In the genomic region with DNA sequence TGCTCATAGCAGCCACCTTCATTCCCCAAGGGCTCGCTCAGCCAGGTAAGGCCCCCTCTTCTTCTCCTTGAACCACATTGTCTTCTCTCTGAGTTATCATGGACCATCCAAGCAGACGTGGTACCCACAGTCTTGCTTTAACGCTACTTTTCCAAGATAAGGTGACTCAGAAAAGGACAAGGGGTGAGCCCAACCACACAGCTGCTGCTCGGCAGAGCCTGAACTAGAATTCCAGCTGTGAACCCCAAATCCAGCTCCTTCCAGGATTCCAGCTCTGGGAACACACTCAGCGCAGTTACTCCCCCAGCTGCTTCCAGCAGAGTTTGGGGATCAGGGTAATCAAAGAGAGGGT, we compare ENCODE assay signal across 11 cellular contexts. TPM values are rescaled to one million over a fixed set of nuclear protein-coding genes. Genes with fewer than 3 reads are reported as not detected.
DNase-seq lines count a peak whose midpoint lies in the region; ATAC-seq and TF ChIP-seq lines count a peak whose summit lies in the region.
"Had no signal": no experiment of that assay in that cellular context is flagged by ENCODE, and none has a peak within 500 bp of the region (broad histone marks: within the 10 kb centered on the region; RNA-seq: fewer than 3 reads in every experiment).

No MANE protein-coding gene starts in this region.

- TF ChIP-seq CTCF in MM.1S (IDR thresholded peaks at IDR 0.05; ENCODE audit: low read length) (no peak), BE2C (IDR thresholded peaks at IDR 0.05; ENCODE audit: low read depth, low read length) (no peak)

- POLR2A ChIA-PET in T-cell (lab: Charles Lee), result no interaction called here

- no peak overlapping the region for H3K27ac ChIP-seq in MM.1S (ENCODE audit: low read length)
- H3K27ac ChIP-seq in mesodermal cell (ENCODE audit: low read depth, low read length, severe bottlenecking), result peak overlapping the region; percentile 90
- peak overlapping the region; percentile 15 for H3K27ac ChIP-seq in thymus (ENCODE audit: low read depth)

- peak overlapping the region; percentile 39 for H3K4me3 ChIP-seq in MM.1S (ENCODE audit: low read length)
- peak overlapping the region; percentile 33 for H3K4me3 ChIP-seq in mesodermal cell (ENCODE audit: extremely low read depth, insufficient read depth, low read length, poor library complexity, severe bottlenecking)
- no peak overlapping the region for H3K4me3 ChIP-seq in thymus (ENCODE audit: low read length)
- H3K4me3 ChIP-seq in BE2C (ENCODE audit: low read depth, low read length), result no peak overlapping the region

- no peak for ATAC-seq in T-cell (replicated peaks in 1 of 4)

- H3K4me1 ChIP-seq in MM.1S (ENCODE audit: low read length) (peaks cover 19% of the 10 kb centered on the region), mesodermal cell (ENCODE audit: control insufficient read depth, insufficient read depth, low read length, poor library complexity, severe bottlenecking) (peaks cover 59% of the 10 kb centered on the region), thymus (ENCODE audit: control insufficient read depth, insufficient read depth, low read length) (no peaks in the 10 kb centered on the region), BE2C (no peaks in the 10 kb centered on the region)

- peak overlapping the region; percentile 71 for H2AFZ ChIP-seq in MM.1S (ENCODE audit: low read length)

- H3K27me3 ChIP-seq in MM.1S (replicated peaks; ENCODE audit: insufficient read depth, low read length), result no peaks in the 10 kb centered on the region
- H3K27me3 ChIP-seq in thymus (ENCODE audit: control insufficient read depth, insufficient read depth), result no peaks in the 10 kb centered on the region
- H3K27me3 ChIP-seq in BE2C, result peaks cover 21% of the 10 kb centered on the region

- 45 to 56% methylated on average over 1 to 2 of the region's 5 CpGs for WGBS in mesodermal cell (ENCODE audit: insufficient coverage in 2 of 2), 2 experiments
- WGBS in thymus, result 59% methylated on average over 5 of the region's 5 CpGs

- H4K20me1 ChIP-seq in MM.1S (ENCODE audit: insufficient read depth, low read length), result no peaks in the 10 kb centered on the region

- no peak overlapping the region for H3K9ac ChIP-seq in MM.1S (ENCODE audit: low read length)

- no peaks in the 10 kb centered on the region for H3F3A ChIP-seq in MM.1S (ENCODE audit: insufficient read depth, low read length)

- no peaks in the 10 kb centered on the region for H3K9me3 ChIP-seq in MM.1S (replicated peaks; ENCODE audit: insufficient read depth, low read length)
- no peaks in the 10 kb centered on the region for H3K9me3 ChIP-seq in mesodermal cell (ENCODE audit: control insufficient read depth, low read length)
- H3K9me3 ChIP-seq in thymus (ENCODE audit: control insufficient read depth), result no peaks in the 10 kb centered on the region
- no peaks in the 10 kb centered on the region for H3K9me3 ChIP-seq in BE2C

- H3K27me3 Mint-ChIP-seq in dendritic cell treated with granulocyte-macrophage colony-stimulating factor and Interleukin-4, amounts not matched to agents 40 ng/mL and 50 ng/mL, for 4 days, result peaks cover 57% of the 10 kb centered on the region
- H3K27me3 Mint-ChIP-seq in T-cell, result peaks cover 26 to 39% of the 10 kb centered on the region in 2 donors

- no peaks in the 10 kb centered on the region for H3K9me3 Mint-ChIP-seq in dendritic cell treated with granulocyte-macrophage colony-stimulating factor and Interleukin-4, amounts not matched to agents 40 ng/mL and 50 ng/mL, for 4 days
- H3K9me3 Mint-ChIP-seq in T-cell, result no peaks in the 10 kb centered on the region
- H3K9me3 Mint-ChIP-seq: activated naive CD8-positive, alpha-beta T cell treated with anti-CD3 and anti-CD28 coated beads for 36 hours; T-helper 2 cell treated with Interferon-gamma antibody and Interleukin-4, amounts not matched to agents 5 μg/mL and 100 μg/mL, for 36 hours had no signal

- CTCF ChIA-PET in T-cell (lab: Charles Lee), result no interaction called here

- H3K4me1 Mint-ChIP-seq in dendritic cell treated with granulocyte-macrophage colony-stimulating factor and Interleukin-4, amounts not matched to agents 40 ng/mL and 50 ng/mL, for 4 days (ENCODE audit: low read depth), result peaks cover 78% of the 10 kb centered on the region
- peaks cover 0 to 6% (median 3%) of the 10 kb centered on the region in 3 donors for H3K4me1 Mint-ChIP-seq in T-cell

- no peak for DNase-seq in MM.1S
- DNase-seq in BE2C, result no peak
- no peak for DNase-seq in posterior vena cava (ENCODE audit: low spot score)
- DNase-seq in NCI-H1417 treated with DMSO at 0.1 percent for 48 hours (lab: John Stamatoyannopoulos, UW), result no peak
- DNase-seq in T-cell, result no peak
- DNase-seq: activated naive CD8-positive, alpha-beta T cell treated with anti-CD3 and anti-CD28 coated beads for 36 hours; GF-D8 had no signal

- H3K36me3 ChIP-seq in MM.1S (replicated peaks; ENCODE audit: insufficient read depth, low read length) (no peaks in the 10 kb centered on the region), mesodermal cell (ENCODE audit: control insufficient read depth, insufficient read depth, low read length) (no peaks in the 10 kb centered on the region), thymus (ENCODE audit: control insufficient read depth, insufficient read depth) (no peaks in the 10 kb centered on the region), BE2C (no peaks in the 10 kb centered on the region)

- peak overlapping the region; percentile 85 for H3K27ac Mint-ChIP-seq in dendritic cell treated with granulocyte-macrophage colony-stimulating factor and Interleukin-4, amounts not matched to agents 40 ng/mL and 50 ng/mL, for 4 days
- H3K27ac Mint-ChIP-seq in T-cell, result no peak overlapping the region
- H3K27ac Mint-ChIP-seq: activated naive CD8-positive, alpha-beta T cell treated with anti-CD3 and anti-CD28 coated beads for 36 hours; T-helper 2 cell treated with Interferon-gamma antibody and Interleukin-4, amounts not matched to agents 5 μg/mL and 100 μg/mL, for 36 hours had no signal

- peak overlapping the region; percentile 75 for H3K4me3 Mint-ChIP-seq in dendritic cell treated with granulocyte-macrophage colony-stimulating factor and Interleukin-4, amounts not matched to agents 40 ng/mL and 50 ng/mL, for 4 days
- H3K4me3 Mint-ChIP-seq in T-cell, result no peak overlapping the region
- H3K4me3 Mint-ChIP-seq: activated naive CD8-positive, alpha-beta T cell treated with anti-CD3 and anti-CD28 coated beads for 36 hours; T-helper 2 cell treated with Interferon-gamma antibody and Interleukin-4, amounts not matched to agents 5 μg/mL and 100 μg/mL, for 36 hours had no signal

- no peaks in the 10 kb centered on the region for H3K79me2 ChIP-seq in MM.1S (ENCODE audit: low read length)

- H3K4me2 ChIP-seq in MM.1S (ENCODE audit: low read depth, low read length), result peak overlapping the region; percentile 70

- H3K36me3 Mint-ChIP-seq in dendritic cell treated with granulocyte-macrophage colony-stimulating factor and Interleukin-4, amounts not matched to agents 40 ng/mL and 50 ng/mL, for 4 days (ENCODE audit: low read depth), result no peaks in the 10 kb centered on the region
- no peaks in the 10 kb centered on the region for H3K36me3 Mint-ChIP-seq in T-cell
- H3K36me3 Mint-ChIP-seq: activated naive CD8-positive, alpha-beta T cell treated with anti-CD3 and anti-CD28 coated beads for 36 hours had no signal

- H3K9me2 ChIP-seq in MM.1S (replicated peaks; ENCODE audit: insufficient read depth, low read length), result no peaks in the 10 kb centered on the region

- intact Hi-C loops in dendritic cell treated with granulocyte-macrophage colony-stimulating factor and Interleukin-4, amounts not matched to agents 40 ng/mL and 50 ng/mL, for 4 days (cut with micrococcal nuclease), result no loop called here
- intact Hi-C loops in posterior vena cava (cut with DNase I), result no loop called here

RNA-seq across cellular contexts. Expression of gene CCL2, which starts 0.3 kb away (rescaled TPM):
- polyA plus RNA-seq in mesodermal cell (2013, experiment 1 of 2), result 106 TPM
- 82.2 TPM for polyA plus RNA-seq in mesodermal cell (2013, experiment 2 of 2)
- polyA plus RNA-seq in thymus, result 165 TPM
- 0.80 TPM for polyA plus RNA-seq in BE2C (2012; ENCODE audit: insufficient read depth, insufficient read length, low read depth)
- total RNA-seq in posterior vena cava (100 to 1,000 TPM in 1 of 2 donors, 10 to 100 TPM in 1; 39.1 to 155 TPM), T-cell (under 1 TPM in 3 of 5 donors, not detected in 2; 0.38 to 0.76 (median 0.60) TPM)
- total RNA-seq: activated naive CD8-positive, alpha-beta T cell treated with anti-CD3 and anti-CD28 coated beads for 36 hours had no signal

RNA-seq across cellular contexts. Expression of gene CCL7, which starts 14.7 kb away (rescaled TPM):
- polyA plus RNA-seq in mesodermal cell (2013, experiment 1 of 2), result 5.0 TPM
- 3.8 TPM for polyA plus RNA-seq in mesodermal cell (2013, experiment 2 of 2)
- 5.4 TPM for polyA plus RNA-seq in thymus
- polyA plus RNA-seq in BE2C (2012; ENCODE audit: insufficient read depth, insufficient read length, low read depth), result not detected
- total RNA-seq in posterior vena cava, result under 1 TPM in 1 of 2 donors, not detected in 1; 0.52 TPM
- not detected for total RNA-seq in T-cell
- total RNA-seq: activated naive CD8-positive, alpha-beta T cell treated with anti-CD3 and anti-CD28 coated beads for 36 hours had no signal

RNA-seq across cellular contexts. Expression of gene CCL11, which starts 30.2 kb away (rescaled TPM):
- polyA plus RNA-seq in mesodermal cell (2013, experiment 1 of 2), result not detected
- polyA plus RNA-seq in mesodermal cell (2013, experiment 2 of 2), result not detected
- 0.87 TPM for polyA plus RNA-seq in thymus
- not detected for polyA plus RNA-seq in BE2C (2012; ENCODE audit: insufficient read depth, insufficient read length, low read depth)
- under 1 TPM in 1 of 2 donors, not detected in 1; 0.90 TPM for total RNA-seq in posterior vena cava
- not detected for total RNA-seq in T-cell
- total RNA-seq: activated naive CD8-positive, alpha-beta T cell treated with anti-CD3 and anti-CD28 coated beads for 36 hours had no signal

Comparison
In these comparisons a context has a peak if more than half of its experiments do, and no peak if none do; other contexts are left out.
1. H3K4me3 ChIP-seq: peak in MM.1S (single experiment) and mesodermal cell (single experiment); none in thymus (single experiment) and BE2C (single experiment).
2. RNA of gene CCL2, which starts 0.3 kb away (total RNA-seq): 39.1 to 155 TPM in posterior vena cava; 0.38 to 0.76 TPM in T-cell; every median in the first group is over 10 times any median in the second.